In the genomic region with DNA sequence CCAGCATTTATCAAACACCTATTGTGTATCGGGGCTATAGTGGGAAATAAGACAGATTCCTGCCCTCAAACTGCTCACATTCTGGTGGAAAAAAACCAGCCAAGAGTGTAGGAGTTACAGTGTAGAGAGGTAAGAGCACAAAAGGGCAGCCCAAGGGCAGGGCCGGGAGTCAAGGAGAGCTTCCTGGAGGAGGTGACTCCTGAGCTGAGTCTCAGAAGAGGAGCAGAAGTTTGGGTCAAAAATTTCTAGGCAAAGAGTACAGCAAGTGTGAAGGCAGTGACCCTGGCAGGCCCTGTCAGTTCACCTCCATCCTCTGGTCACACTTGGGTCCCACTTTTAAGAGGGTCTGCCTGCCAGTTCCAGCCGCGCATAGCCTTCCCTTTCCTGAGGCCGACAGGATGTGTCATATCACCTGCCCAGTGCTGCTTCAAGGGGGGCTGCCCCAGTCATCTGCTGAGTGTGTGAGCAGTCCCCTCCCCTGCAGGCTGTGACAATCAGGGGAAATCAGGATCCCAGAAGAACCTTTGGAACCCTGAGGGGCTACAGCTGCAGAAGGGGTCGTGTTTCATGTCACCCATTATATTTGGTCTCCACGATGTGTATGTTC, we compare ENCODE assay signal across 25 cellular contexts.
"Had no signal": no experiment of that assay in that cellular context is flagged by ENCODE, and none has a peak within 500 bp of the region (broad histone marks: within the 10 kb centered on the region; RNA-seq: fewer than 3 reads in every experiment).

No MANE protein-coding gene starts in this region.

- H3K36me3 ChIP-seq: esophagus squamous epithelium, left ventricle myocardium inferior, neural progenitor cell, transverse colon had no signal

- H3K27me3 Mint-ChIP-seq: naive thymus-derived CD4-positive, alpha-beta T cell had no signal

- H3K27ac Mint-ChIP-seq: naive thymus-derived CD4-positive, alpha-beta T cell; T-cell had no signal

- H3K27ac ChIP-seq: epithelial cell of prostate, esophagus squamous epithelium, left ventricle myocardium inferior, neural progenitor cell, testis, transverse colon had no signal

- H3K4me3 Mint-ChIP-seq: naive thymus-derived CD4-positive, alpha-beta T cell; neural progenitor cell; T-cell had no signal

- H3K9me3 ChIP-seq: testis, transverse colon had no signal

- H3K36me3 Mint-ChIP-seq: naive thymus-derived CD4-positive, alpha-beta T cell; T-cell had no signal

- H3K4me1 Mint-ChIP-seq: naive thymus-derived CD4-positive, alpha-beta T cell; T-cell had no signal

- H3K9ac ChIP-seq: neural progenitor cell had no signal

- H3K4me3 ChIP-seq: esophagus squamous epithelium, left ventricle myocardium inferior, neural progenitor cell, testis, transverse colon had no signal

- H3K4me1 ChIP-seq: left ventricle myocardium inferior, transverse colon had no signal

- DNase-seq: activated CD4-positive, alpha-beta T cell treated with anti-CD3 and anti-CD28 coated beads for 4 hours; activated CD4-positive, alpha-beta T cell treated with anti-CD3 and anti-CD28 coated beads, Interleukin-2, amount 50 U/mL, for 4 hours; activated CD4-positive, CD25-positive, alpha-beta regulatory T cell; activated CD8-positive, alpha-beta memory T cell treated with anti-CD3 and anti-CD28 coated beads for 24 hours; activated gamma-delta T cell treated with Interleukin-2 at 50 U/mL for 16 hours; activated naive CD4-positive, alpha-beta T cell treated with anti-CD3 and anti-CD28 coated beads, Interleukin-2, amount 50 U/mL, for 16 hours; amniotic stem cell; central memory CD4-positive, alpha-beta T cell; dermis blood vessel endothelial cell; effector CD4-positive, alpha-beta T cell; esophagus squamous epithelium; foreskin melanocyte; left ventricle myocardium inferior; mammary epithelial cell; midbrain; naive thymus-derived CD4-positive, alpha-beta T cell; stimulated activated CD4-positive, alpha-beta T cell treated with anti-CD3 and anti-CD28 coated beads, Interleukin-12 subunit alpha, Interleukin-12 subunit beta, amount 100 ng/mL, for 4 hours; stimulated activated CD4-positive, alpha-beta T cell treated with anti-CD3 and anti-CD28 coated beads, Interleukin-4, amount 100 ng/mL, for 1 hour; stimulated activated naive CD8-positive, alpha-beta T cell treated with anti-CD3 and anti-CD28 coated beads, Interleukin-15, Interleukin-2, amounts not matched to agents 100 U/mL and 50 U/mL, for 24 hours; T-cell; testis; transverse colon had no signal

- ATAC-seq: naive thymus-derived CD4-positive, alpha-beta T cell; right cardiac atrium; stimulated activated naive CD8-positive, alpha-beta T cell treated with anti-CD3 and anti-CD28 coated beads, Interleukin-15, Interleukin-2, amounts not matched to agents 100 U/mL and 50 U/mL, for 24 hours; T-cell had no signal

- H3K4me2 ChIP-seq: neural progenitor cell had no signal

- H3K27me3 ChIP-seq: neural progenitor cell, testis, transverse colon had no signal
